ENCODE assay signal across 26 cellular contexts in the genomic region with DNA sequence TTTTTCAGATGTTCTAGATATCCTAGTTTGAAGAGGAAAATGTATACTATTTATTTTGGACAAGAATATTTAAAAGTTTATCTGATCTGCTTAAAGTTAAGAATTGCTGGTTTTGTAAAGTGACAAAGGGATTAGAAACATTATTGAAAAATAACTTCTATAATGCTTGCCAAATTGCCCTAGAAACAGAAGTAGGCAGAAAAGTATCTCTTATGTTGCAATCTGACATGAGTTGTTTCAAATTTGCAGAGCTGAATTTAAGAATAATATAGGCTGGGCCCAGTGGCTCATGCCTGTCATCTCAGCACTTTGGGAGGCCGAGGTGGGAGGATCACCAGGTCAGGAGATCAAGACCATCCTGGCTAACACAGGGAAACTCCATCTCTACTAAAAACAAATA.
"Had no signal": no experiment of that assay in that cellular context is flagged by ENCODE, and none has a peak within 500 bp of the region (broad histone marks: within the 10 kb centered on the region; RNA-seq: fewer than 3 reads in every experiment).

No MANE protein-coding gene starts in this region.

- H3K27me3 ChIP-seq: neural progenitor cell, neutrophil, ovary, right atrium auricular region, right lobe of liver, thyroid gland, transverse colon, upper lobe of left lung, vagina had no signal

- H3K4me2 ChIP-seq: neural progenitor cell, smooth muscle cell had no signal

- H3K36me3 ChIP-seq: left ventricle myocardium inferior, neural progenitor cell, neutrophil, ovary, right atrium auricular region, right lobe of liver, thyroid gland, transverse colon, upper lobe of left lung, vagina had no signal

- H3K4me1 ChIP-seq: left ventricle myocardium inferior, right atrium auricular region, right lobe of liver, thyroid gland, transverse colon, upper lobe of left lung, vagina had no signal

- H3K4me3 ChIP-seq: left ventricle myocardium inferior, lung, neural progenitor cell, ovary, right atrium auricular region, right lobe of liver, smooth muscle cell, thyroid gland, transverse colon, upper lobe of left lung, vagina had no signal

- H3K9ac ChIP-seq: neural progenitor cell had no signal

- H3K9me3 ChIP-seq: left ventricle myocardium inferior, neutrophil, ovary, right atrium auricular region, right lobe of liver, thyroid gland, transverse colon, upper lobe of left lung, vagina had no signal

- H3K27ac ChIP-seq: left ventricle myocardium inferior, neural progenitor cell, neutrophil, ovary, right atrium auricular region, right lobe of liver, thyroid gland, transverse colon, upper lobe of left lung, vagina had no signal

- DNase-seq: hippocampal formation; left ventricle myocardium inferior; mesendoderm; naive B cell; natural killer cell; nephron progenitor cell; occipital lobe; ovary; right lobe of liver; stimulated activated CD4-positive, alpha-beta T cell treated with anti-CD3 and anti-CD28 coated beads, Interleukin-1b, Interleukin-23, amount 100 ng/mL, for 48 hours; stimulated activated CD4-positive, alpha-beta T cell treated with anti-CD3 and anti-CD28 coated beads, Interleukin-2, amount 100 ng/mL, for 48 hours; stimulated activated CD4-positive, alpha-beta T cell treated with anti-CD3 and anti-CD28 coated beads, Interleukin-4, amount 100 ng/mL, for 4 hours; stimulated activated CD8-positive, alpha-beta memory T cell treated with anti-CD3 and anti-CD28 coated beads, Interleukin-4, amount 100 ng/mL, for 48 hours; stimulated activated naive CD4-positive, alpha-beta T cell treated with Interleukin-2 at 50 U/mL for 16 hours; stimulated activated naive CD8-positive, alpha-beta T cell treated with anti-CD3 and anti-CD28 coated beads, Interleukin-15, amount 100 ng/mL, for 72 hours; substantia nigra; thyroid gland; transverse colon; upper lobe of left lung had no signal

- H2AFZ ChIP-seq: neural progenitor cell had no signal

- ATAC-seq: natural killer cell; right lobe of liver; stimulated activated memory B cell treated with anti-CD40 and anti-IgM and Interleukin-4, amounts not matched to agents 10 μg/mL and 1 μg/mL and 100 μg/mL, for 72 hours; stimulated activated naive CD8-positive, alpha-beta T cell treated with anti-CD3 and anti-CD28 coated beads, Interleukin-15, amount 100 ng/mL, for 72 hours had no signal
